In genomic region chr21:46116846-46117585, GRCh38 we compare ENCODE assay signal across 13 cellular contexts. TPM values are rescaled to one million over a fixed set of nuclear protein-coding genes. Genes with fewer than 3 reads are reported as not detected.
A peak's percentile ranks its signal among the peaks of the same experiment; 100 is the strongest.
DNase-seq lines count a peak whose midpoint lies in the region; ATAC-seq and TF ChIP-seq lines count a peak whose summit lies in the region.
"Had no signal": no experiment of that assay in that cellular context is flagged by ENCODE, and none has a peak within 500 bp of the region (broad histone marks: within the 10 kb centered on the region; RNA-seq: fewer than 3 reads in every experiment).

No MANE protein-coding gene starts in this region.

- intact Hi-C loops in posterior vena cava (cut with DNase I) = loop anchor here in 1 of 2 donors (5.0 kb wide), 1 partner anchor 125 kb away; no protein-coding TSS in a partner anchor

- no peak for TF ChIP-seq CTCF in foreskin fibroblast (IDR thresholded peaks at IDR 0.05; ENCODE audit: low read depth, low read length)

- no peak overlapping the region for H3K4me3 ChIP-seq in foreskin fibroblast (ENCODE audit: low read depth in 1 of 2, low read length in 2 of 2)
- H3K4me3 ChIP-seq: thyroid gland had no signal

- DNase-seq in D341Med (ENCODE audit: low spot score) = peak; percentile 33
- peak; percentile 9 for DNase-seq in NCI-H226
- DNase-seq in foreskin fibroblast = peak; percentile 76 to 91
- DNase-seq in posterior vena cava (ENCODE audit: low spot score) = peak; percentile 71
- DNase-seq in SKM-1 (lab: John Stamatoyannopoulos, UW; ENCODE audit: unreplicated experiment) = no peak
- no peak for DNase-seq in NCI-H524 (lab: John Stamatoyannopoulos, UW)
- DNase-seq in germinal center (ENCODE audit: low spot score) = no peak
- DNase-seq: dermis blood vessel endothelial cell, DMS53, MM.1S, NCI-H748 treated with DMSO at 0.1 percent for 48 hours had no signal

- no peak for ATAC-seq in GM18517 (IDR thresholded peaks at IDR 0.05; ENCODE audit: unreplicated experiment)

RNA-seq across cellular contexts. Expression of gene COL6A2, which starts 19.1 kb away (rescaled TPM):
- 1,000 to 10,000 TPM; 1,504 to 1,642 TPM for total RNA-seq in posterior vena cava

RNA-seq across cellular contexts. Expression of gene FTCD, which starts 38.4 kb away (rescaled TPM):
- 1 to 10 TPM in 1 of 2 donors, under 1 TPM in 1; 0.29 to 1.2 TPM for total RNA-seq in posterior vena cava

Comparison
In these comparisons a context has a peak if more than half of its experiments do, and no peak if none do; other contexts are left out.
1. DNase-seq: peak in D341Med (single experiment), NCI-H226 (single experiment), foreskin fibroblast (2 of 2) and posterior vena cava (single experiment); none in SKM-1 (single experiment), NCI-H524 (0 of 2) and germinal center (single experiment).